Comparison of ENCODE assay signal across 9 cellular contexts in the genomic region with DNA sequence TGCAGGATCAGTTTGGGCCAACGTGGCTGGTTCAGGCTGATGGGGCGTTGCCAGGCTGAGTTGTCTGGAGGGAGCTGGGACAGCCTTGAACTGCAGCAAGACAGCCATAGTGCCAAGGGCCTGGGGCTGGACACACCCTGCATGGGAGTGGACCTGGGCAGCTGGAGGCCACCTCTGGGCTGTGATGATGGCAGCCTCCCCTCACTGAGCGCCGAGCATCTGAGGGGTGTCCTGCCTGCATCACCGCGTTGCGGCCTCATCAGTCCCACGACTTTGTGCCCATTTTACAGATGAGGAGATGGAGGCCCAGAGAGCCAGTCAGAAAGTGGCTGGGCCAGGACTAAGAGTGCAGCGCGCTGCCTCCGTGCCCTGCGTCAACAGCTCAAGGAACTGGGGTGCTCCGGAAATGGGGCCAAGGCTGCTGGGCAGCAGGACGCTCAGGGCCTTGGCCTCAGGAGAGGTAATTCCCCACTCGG. TPM values are rescaled to one million over a fixed set of nuclear protein-coding genes. Genes with fewer than 3 reads are reported as not detected.
DNase-seq lines count a peak whose midpoint lies in the region; ATAC-seq and TF ChIP-seq lines count a peak whose summit lies in the region.
"Had no signal": no experiment of that assay in that cellular context is flagged by ENCODE, and none has a peak within 500 bp of the region (broad histone marks: within the 10 kb centered on the region; RNA-seq: fewer than 3 reads in every experiment).

No MANE protein-coding gene starts in this region.

- H3K36me3 ChIP-seq in DOHH2 (ENCODE audit: control insufficient read depth, low read length) (no peaks in the 10 kb centered on the region), fibroblast of lung (ENCODE audit: control insufficient read depth, insufficient read depth, low read length) (no peaks in the 10 kb centered on the region), prostate gland (no peaks in the 10 kb centered on the region)

- H4K20me1 ChIP-seq in DOHH2 (ENCODE audit: control insufficient read depth, insufficient read depth, low read depth, low read length) (no peaks in the 10 kb centered on the region), fibroblast of lung (ENCODE audit: control insufficient read depth, extremely low read depth, insufficient read depth, low read length) (no peaks in the 10 kb centered on the region)

- ATAC-seq in T-cell (replicated peaks in 1 of 4) (no peak), GM18519 (IDR thresholded peaks at IDR 0.05; ENCODE audit: low FRiP score, unreplicated experiment) (no peak)

- WGBS in prostate gland, result 73% methylated on average over 15 of the region's 15 CpGs

- H3K27me3 ChIP-seq in DOHH2 (ENCODE audit: control insufficient read depth, low read length) (peaks cover 14% of the 10 kb centered on the region), fibroblast of lung (ENCODE audit: control insufficient read depth, insufficient read depth, low read length) (no peaks in the 10 kb centered on the region), prostate gland (replicated peaks; ENCODE audit: insufficient read depth) (no peaks in the 10 kb centered on the region)

- TF ChIP-seq CTCF in DOHH2 (IDR thresholded peaks at IDR 0.05; ENCODE audit: low read depth, low read length, poor library complexity, severe bottlenecking) (no peak), fibroblast of lung (conservative IDR thresholded peaks at IDR 0.05 in 1 of 2, IDR thresholded peaks at IDR 0.05 in 1 of 2; ENCODE audit: low read depth in 1 of 2, low read length in 2 of 2) (no peak), prostate gland (IDR thresholded peaks at IDR 0.05) (no peak)

- H3K4me1 ChIP-seq in DOHH2 (ENCODE audit: control insufficient read depth, low read length) (peaks cover 55% of the 10 kb centered on the region), fibroblast of lung (ENCODE audit: control insufficient read depth, extremely low read depth, insufficient read depth, low read length) (peaks cover 3% of the 10 kb centered on the region), prostate gland (replicated peaks) (peaks cover 10% of the 10 kb centered on the region)

- H3K9me3 Mint-ChIP-seq in T-cell, result no peaks in the 10 kb centered on the region

- no peaks in the 10 kb centered on the region for H3K36me3 Mint-ChIP-seq in T-cell

- H3K27ac Mint-ChIP-seq in T-cell, result peak overlapping the region; percentile 94 to 96

- H3F3A ChIP-seq in DOHH2 (ENCODE audit: control insufficient read depth, insufficient read depth), result peaks cover 9% of the 10 kb centered on the region

- peaks cover 25 to 37% (median 31%) of the 10 kb centered on the region in 3 donors for H3K4me1 Mint-ChIP-seq in T-cell

- H3K9ac ChIP-seq in fibroblast of lung (ENCODE audit: insufficient read depth, low read length), result no peak overlapping the region

- H3K9me3 ChIP-seq in DOHH2 (ENCODE audit: control insufficient read depth, insufficient read depth, low read length), result no peaks in the 10 kb centered on the region
- no peaks in the 10 kb centered on the region for H3K9me3 ChIP-seq in fibroblast of lung (ENCODE audit: control insufficient read depth, insufficient read depth, low read depth, low read length)
- no peaks in the 10 kb centered on the region for H3K9me3 ChIP-seq in prostate gland

- CTCF ChIA-PET in T-cell (lab: Charles Lee), result no interaction called here

- H3K79me2 ChIP-seq in DOHH2 (ENCODE audit: control insufficient read depth, low read length) (no peaks in the 10 kb centered on the region), fibroblast of lung (ENCODE audit: control insufficient read depth, insufficient read depth, low read length) (peaks cover 21% of the 10 kb centered on the region)

- no peaks in the 10 kb centered on the region for H3K9me2 ChIP-seq in DOHH2 (replicated peaks; ENCODE audit: control insufficient read depth, low read length)

- TF ChIP-seq POLR2A in prostate gland (IDR thresholded peaks at IDR 0.05), result no peak

- intact Hi-C loops in prostate gland (cut with DNase I), result no loop called here

- H3K4me3 ChIP-seq in DOHH2 (ENCODE audit: low read length) (peak overlapping the region; percentile 76), fibroblast of lung (replicated peaks in 1 of 4; ENCODE audit: control extremely low read depth in 1 of 4, insufficient read depth in 1 of 4, low read depth in 3 of 4, low read length in 4 of 4) (peak overlapping the region; percentile 8 to 74 (median 31)), prostate gland (peak overlapping the region; percentile 71 to 75)

- DNase-seq in T-cell (peak in 1 of 34 experiments; percentile 4), fibroblast of lung (ENCODE audit: low read depth in 2 of 2) (no peak), prostate gland (ENCODE audit: low spot score) (no peak), HuH-7.5 (ENCODE audit: low spot score) (no peak), islet precursor cell (no peak), cerebellum (ENCODE audit: low spot score) (no peak)
- DNase-seq: NCI-H2107 had no signal

- H3K4me2 ChIP-seq in DOHH2 (ENCODE audit: low read length) (peak overlapping the region; percentile 80), fibroblast of lung (ENCODE audit: extremely low read depth, insufficient read depth, low read length) (peak overlapping the region; percentile 9)

- no peak overlapping the region for H3K27ac ChIP-seq in DOHH2 (ENCODE audit: low read depth, low read length)
- no peak overlapping the region for H3K27ac ChIP-seq in fibroblast of lung (ENCODE audit: insufficient read depth, low read length)
- H3K27ac ChIP-seq in prostate gland, result peak overlapping the region; percentile 81 to 88

- H2AFZ ChIP-seq in fibroblast of lung (ENCODE audit: low read length), result peak overlapping the region; percentile 74

- POLR2A ChIA-PET in T-cell (lab: Charles Lee), result interaction anchor here (0.5 to 0.8 kb wide), 3 partner anchors 37 to 300 kb away, joined by 3 to 15 read pairs (median 4); no protein-coding TSS in a partner anchor

- H3K4me3 Mint-ChIP-seq in T-cell, result peak overlapping the region; percentile 90 to 93 (median 92)

- no peaks in the 10 kb centered on the region for H3K27me3 Mint-ChIP-seq in T-cell

RNA-seq across cellular contexts. Expression of a gene that starts 0.6 kb away (rescaled TPM):
- total RNA-seq in T-cell (100 to 1,000 TPM in 3 of 5 donors, 10 to 100 TPM in 2; 50.2 to 128 (median 101) TPM), fibroblast of lung (179 and 243 TPM in 2 replicates), prostate gland (100 to 1,000 TPM; 238 to 575 TPM), cerebellum (18.4 TPM)
- polyA plus RNA-seq in fibroblast of lung, result 47.5 and 67.1 TPM in 2 replicates
- 172 and 274 TPM in 2 replicates for polyA plus RNA-seq in fibroblast of lung (2012)
- 16.6 and 21.0 TPM in 2 replicates for polyA minus RNA-seq in fibroblast of lung (ENCODE audit: low replicate concordance)

RNA-seq across cellular contexts. Expression of a gene that starts 7.6 kb away (rescaled TPM):
- 10 to 100 TPM in 3 of 5 donors, 1 to 10 TPM in 2; 6.5 to 13.3 (median 10.6) TPM for total RNA-seq in T-cell
- 8.4 and 8.5 TPM in 2 replicates for total RNA-seq in fibroblast of lung
- polyA plus RNA-seq in fibroblast of lung, result 9.3 and 12.1 TPM in 2 replicates
- polyA plus RNA-seq in fibroblast of lung (2012), result 11.4 and 15.6 TPM in 2 replicates
- 5.9 and 11.4 TPM in 2 replicates for polyA minus RNA-seq in fibroblast of lung (ENCODE audit: low replicate concordance)
- total RNA-seq in prostate gland, result 10 to 100 TPM; 39.1 to 39.9 TPM
- 16.9 TPM for total RNA-seq in cerebellum

RNA-seq across cellular contexts. Expression of a gene that starts 36.2 kb away (rescaled TPM):
- total RNA-seq in T-cell (10 to 100 TPM; 17.1 to 38.1 (median 33.8) TPM), fibroblast of lung (14.7 and 18.0 TPM in 2 replicates), prostate gland (100 to 1,000 TPM in 1 of 2 donors, 10 to 100 TPM in 1; 62.5 to 118 TPM), cerebellum (17.7 TPM)
- polyA plus RNA-seq in fibroblast of lung, result 6.0 and 8.6 TPM in 2 replicates
- 16.5 and 25.2 TPM in 2 replicates for polyA plus RNA-seq in fibroblast of lung (2012)
- polyA minus RNA-seq in fibroblast of lung (ENCODE audit: low replicate concordance), result 25.7 and 46.8 TPM in 2 replicates

RNA-seq across cellular contexts. Expression of a gene that starts 40.2 kb away (rescaled TPM):
- total RNA-seq in T-cell (1 to 10 TPM; 2.0 to 3.2 (median 2.7) TPM), fibroblast of lung (not detected in 2 replicates), prostate gland (10 to 100 TPM; 22.1 to 68.4 TPM), cerebellum (0.91 TPM)
- not detected in 2 replicates for polyA plus RNA-seq in fibroblast of lung
- polyA plus RNA-seq in fibroblast of lung (2012), result not detected in 2 replicates
- polyA minus RNA-seq in fibroblast of lung (ENCODE audit: low replicate concordance), result not detected in 2 replicates

Comparison
In these comparisons a context has a peak if more than half of its experiments do, and no peak if none do; other contexts are left out.
1. H3K27ac ChIP-seq: peak in prostate gland (2 of 2); none in DOHH2 (single experiment) and fibroblast of lung (single experiment).
2. Peak in every context shown above with its lines, with median percentiles within 50 percentile points of each other: H3K4me3 ChIP-seq.